In the genomic region with DNA sequence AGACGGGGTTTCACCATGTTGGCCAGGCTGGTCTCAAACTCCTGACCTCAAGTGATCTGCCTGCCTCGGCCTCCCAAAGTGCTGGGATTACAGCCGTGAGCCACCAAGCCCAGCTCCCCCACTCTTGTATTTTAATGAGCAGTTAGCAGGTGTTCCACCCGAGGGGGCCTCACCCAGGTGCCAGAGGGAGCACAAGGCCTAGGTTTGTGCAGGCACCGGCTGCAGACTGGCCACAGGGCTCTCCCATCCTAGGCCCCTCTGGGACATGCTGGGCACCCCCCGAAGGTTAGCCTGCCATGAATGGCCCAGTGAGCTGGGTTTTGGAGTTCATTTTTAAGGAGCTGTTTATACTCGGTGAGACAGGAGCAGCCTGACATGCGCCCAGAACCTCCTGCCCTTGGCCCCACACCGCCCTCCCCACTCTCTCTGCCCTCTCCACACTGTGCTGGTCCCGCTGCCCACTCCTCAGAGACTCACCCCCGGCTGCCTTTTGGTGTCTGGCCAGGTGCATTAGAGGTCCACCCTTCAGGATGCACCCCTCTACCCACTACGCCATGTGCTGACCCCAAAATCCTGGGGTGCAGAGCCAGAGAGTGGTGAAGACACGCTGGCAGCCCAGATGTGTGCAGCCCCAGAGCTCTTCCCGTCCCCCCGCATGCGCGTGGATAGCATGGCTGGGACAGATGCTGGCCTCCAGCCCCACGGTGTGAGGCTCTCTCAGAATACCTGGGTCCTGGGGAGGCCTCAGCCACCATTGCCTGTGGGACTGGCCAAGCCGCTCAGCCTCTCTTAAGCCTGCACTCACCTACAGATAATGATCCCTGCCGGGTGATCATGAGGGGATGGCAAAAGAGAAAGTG, we compare ENCODE assay signal across 16 cellular contexts. TPM values are rescaled to one million over a fixed set of nuclear protein-coding genes. Genes with fewer than 3 reads are reported as not detected.
"Had no signal": no experiment of that assay in that cellular context is flagged by ENCODE, and none has a peak within 500 bp of the region (broad histone marks: within the 10 kb centered on the region; RNA-seq: fewer than 3 reads in every experiment).

No MANE protein-coding gene starts in this region.

- ATAC-seq: activated CD8-positive, alpha-beta memory T cell treated with anti-CD3 and anti-CD28 coated beads, Interleukin-2, amount 10 ng/mL, durations not matched to agents 7 days and 5 days; pancreas had no signal

- H3K4me1 ChIP-seq: uterus had no signal

- H3K36me3 ChIP-seq: cardiac muscle cell, esophagus squamous epithelium, pancreas, tibial nerve, uterus had no signal

- H3K4me3 ChIP-seq: cardiac muscle cell, esophagus squamous epithelium, tibial nerve, uterus had no signal

- H3K27ac Mint-ChIP-seq: activated CD8-positive, alpha-beta memory T cell treated with anti-CD3 and anti-CD28 coated beads, Interleukin-2, amount 10 ng/mL, durations not matched to agents 7 days and 5 days; mesothelial cell of epicardium had no signal

- H3K9me3 Mint-ChIP-seq: mesothelial cell of epicardium, neural crest cell had no signal

- H3K27ac ChIP-seq: cardiac muscle cell, esophagus squamous epithelium, pancreas, tibial nerve, uterus had no signal

- H3K27me3 Mint-ChIP-seq: activated CD8-positive, alpha-beta memory T cell treated with anti-CD3 and anti-CD28 coated beads, Interleukin-2, amount 10 ng/mL, durations not matched to agents 7 days and 5 days had no signal

- H3K27me3 ChIP-seq: cardiac muscle cell, esophagus squamous epithelium, pancreas, tibial nerve, uterus had no signal

- FAIRE-seq: colon, pancreas had no signal

- DNase-seq: activated CD4-positive, alpha-beta T cell treated with anti-CD3 and anti-CD28 coated beads for 1 hour; activated CD4-positive, alpha-beta T cell treated with anti-CD3 and anti-CD28 coated beads, Interleukin-2, amount 50 U/mL, for 4 hours; activated CD8-positive, alpha-beta memory T cell treated with anti-CD3 and anti-CD28 coated beads, Interleukin-2, amount 10 ng/mL, durations not matched to agents 7 days and 5 days; activated effector memory CD4-positive, alpha-beta T cell treated with Interleukin-2 at 50 U/mL for 16 hours; activated naive CD4-positive, alpha-beta T cell treated with anti-CD3 and anti-CD28 coated beads, Interleukin-2, amount 50 U/mL, for 16 hours; activated T-cell treated with anti-CD3 and anti-CD28 coated beads, Interleukin-2, amount 50 U/mL, for 1 hour; esophagus squamous epithelium; hippocampal formation; stimulated activated naive CD4-positive, alpha-beta T cell; uterus had no signal

- H3K9me3 ChIP-seq: esophagus squamous epithelium, pancreas, tibial nerve, uterus had no signal

- H3K4me3 Mint-ChIP-seq: activated CD8-positive, alpha-beta memory T cell treated with anti-CD3 and anti-CD28 coated beads, Interleukin-2, amount 10 ng/mL, durations not matched to agents 7 days and 5 days; mesothelial cell of epicardium; neural crest cell had no signal

- H3K36me3 Mint-ChIP-seq: activated CD8-positive, alpha-beta memory T cell treated with anti-CD3 and anti-CD28 coated beads, Interleukin-2, amount 10 ng/mL, durations not matched to agents 7 days and 5 days; mesothelial cell of epicardium had no signal

RNA-seq across cellular contexts. Expression of a gene that starts 48.1 kb away (rescaled TPM):
- total RNA-seq: neural crest cell had no signal
